Comparison of ENCODE assay signal across 24 cellular contexts in the genomic region with DNA sequence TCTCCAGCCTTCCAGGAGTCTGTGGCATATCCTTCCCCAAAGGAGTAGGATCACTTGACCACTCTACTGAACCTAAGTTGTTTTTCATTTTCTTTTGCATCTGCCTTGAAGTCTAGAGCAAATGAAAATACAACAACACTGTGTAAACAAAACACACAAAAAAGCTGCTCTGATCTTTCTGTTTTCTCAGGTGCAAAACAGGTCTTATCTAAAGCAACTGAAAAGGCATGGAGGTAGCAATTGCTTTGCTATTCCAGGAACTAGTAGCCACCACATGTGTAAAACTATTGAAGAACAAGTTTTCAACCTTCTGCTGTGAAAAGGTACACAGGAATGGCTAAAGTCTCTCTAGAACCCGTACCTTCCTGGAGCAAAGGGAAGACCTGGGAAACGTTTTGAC.
A peak's percentile ranks its signal among the peaks of the same experiment; 100 is the strongest.
DNase-seq lines count a peak whose midpoint lies in the region; ATAC-seq and TF ChIP-seq lines count a peak whose summit lies in the region.
"Had no signal": no experiment of that assay in that cellular context is flagged by ENCODE, and none has a peak within 500 bp of the region (broad histone marks: within the 10 kb centered on the region; RNA-seq: fewer than 3 reads in every experiment).

No MANE protein-coding gene starts in this region.

- H2AFZ ChIP-seq in PC-3 (ENCODE audit: low read length) = no peak overlapping the region

- H3K9me2 ChIP-seq in PC-3 (replicated peaks; ENCODE audit: low read length) = no peaks in the 10 kb centered on the region

- H3K9me3 ChIP-seq in PC-3 (ENCODE audit: low read length) = no peaks in the 10 kb centered on the region
- H3K9me3 ChIP-seq in endodermal cell (ENCODE audit: control insufficient read depth, low read length) = peaks cover 4% of the 10 kb centered on the region

- H3K4me3 ChIP-seq in PC-3 (ENCODE audit: low read length) (no peak overlapping the region), endodermal cell (ENCODE audit: low read length) (no peak overlapping the region)

- DNase-seq in HT-29 (ENCODE audit: low spot score) (peak; percentile 37), PC-3 (no peak), endodermal cell (peak; percentile 30), glomerular visceral epithelial cell (ENCODE audit: extremely low spot score) (no peak), hepatic stellate cell (ENCODE audit: low spot score) (no peak)
- DNase-seq in activated naive CD4-positive, alpha-beta T cell treated with anti-CD3 and anti-CD28 coated beads, Interleukin-2, amount 50 U/mL, for 16 hours = no peak
- DNase-seq: C1 segment of cervical spinal cord; CD4-positive, alpha-beta memory T cell; DMS 273 treated with DMSO at 0.1 percent for 48 hours; HFFc6; NCI-H1048; NCI-H1417; NCI-H1694; NCI-H2029 treated with DMSO at 0.1 percent for 48 hours; NCI-H446 treated with DMSO at 0.1 percent for 48 hours; NCI-H526; SHP77; T-helper 1 cell had no signal

- WGBS in endodermal cell (ENCODE audit: insufficient coverage in 1 of 2, insufficient read length in 1 of 2), 2 experiments = 60 to 63% methylated on average over 2 of the region's 2 CpGs

- H3K36me3 ChIP-seq in PC-3 (ENCODE audit: low read depth, low read length) (no peaks in the 10 kb centered on the region), endodermal cell (ENCODE audit: control insufficient read depth, insufficient read depth, low read length) (no peaks in the 10 kb centered on the region)

- peak overlapping the region; percentile 74; the same call in 1 of the 2 replicates for H3K27ac ChIP-seq in PC-3 (ENCODE audit: low read length)
- no peak overlapping the region for H3K27ac ChIP-seq in endodermal cell (ENCODE audit: low read depth, low read length)
- H3K27ac ChIP-seq: KMS-11, RWPE1 had no signal

- peak overlapping the region; percentile 11 for H3K27ac Mint-ChIP-seq in endodermal cell
- H3K27ac Mint-ChIP-seq: HFFc6, IgD-negative memory B cell had no signal

- intact Hi-C loops in PC-3 (cut with micrococcal nuclease) = no loop called here

- no peak for ATAC-seq in PC-3
- no peak for ATAC-seq in GM21526 (IDR thresholded peaks at IDR 0.05; ENCODE audit: low FRiP score, unreplicated experiment)
- ATAC-seq: Panc1 had no signal

- BruUV-seq in PC-3 (replicated peaks; lab: Mats Ljungman, UMichigan) = no TSS peak

- no peaks in the 10 kb centered on the region for H3K27me3 Mint-ChIP-seq in endodermal cell (ENCODE audit: insufficient read depth)
- H3K27me3 Mint-ChIP-seq: CD4-positive, alpha-beta memory T cell; IgD-negative memory B cell had no signal

- H4K20me1 ChIP-seq in PC-3 (ENCODE audit: low read length) = no peaks in the 10 kb centered on the region

- no peaks in the 10 kb centered on the region for H3F3A ChIP-seq in PC-3 (ENCODE audit: low read length, unreplicated experiment)

- TF ChIP-seq CTCF in PC-3 (conservative IDR thresholded peaks at IDR 0.05; ENCODE audit: low read depth, low read length) (no peak), endodermal cell (conservative IDR thresholded peaks at IDR 0.05) (no peak)

- H3K9me3 Mint-ChIP-seq in endodermal cell = peaks cover 9% of the 10 kb centered on the region

- peak overlapping the region; percentile 52 for H3K4me2 ChIP-seq in PC-3 (ENCODE audit: low read length)
- H3K4me2 ChIP-seq: KMS-11 had no signal

- POLR2A ChIA-PET in PC-3 (lab: Charles Lee; ENCODE audit: unreplicated experiment) = no interaction called here

- CTCF ChIA-PET in PC-3 (lab: Charles Lee) = no interaction called here

- H3K36me3 Mint-ChIP-seq in endodermal cell (ENCODE audit: low read depth) = peaks cover 4% of the 10 kb centered on the region

- H3K4me1 Mint-ChIP-seq in endodermal cell = peaks cover 32% of the 10 kb centered on the region

- H3K9ac ChIP-seq in PC-3 (ENCODE audit: low read length) = peak overlapping the region; percentile 48; the same call in 1 of the 2 replicates
- H3K9ac ChIP-seq in endodermal cell (ENCODE audit: extremely low read depth, low read length, poor library complexity, severe bottlenecking) = no peak overlapping the region
- H3K9ac ChIP-seq: KMS-11 had no signal

- no peaks in the 10 kb centered on the region for H3K79me2 ChIP-seq in PC-3 (ENCODE audit: low read length)

- H3K27me3 ChIP-seq in PC-3 (ENCODE audit: low read length) (no peaks in the 10 kb centered on the region), endodermal cell (ENCODE audit: control insufficient read depth, insufficient read depth, low read length, poor library complexity, severe bottlenecking) (no peaks in the 10 kb centered on the region)

- no peak overlapping the region for H3K4me3 Mint-ChIP-seq in endodermal cell
- H3K4me3 Mint-ChIP-seq: H9, HFFc6, IgD-negative memory B cell had no signal

- H3K4me1 ChIP-seq in PC-3 (ENCODE audit: insufficient read depth, low read length) (peaks cover 28% of the 10 kb centered on the region), endodermal cell (ENCODE audit: control insufficient read depth, insufficient read depth, low read length) (peaks cover 9% of the 10 kb centered on the region)

Comparison
In these comparisons a context has a peak if more than half of its experiments do, and no peak if none do; other contexts are left out.
1. DNase-seq: peak in HT-29 (single experiment) and endodermal cell (single experiment); none in PC-3 (single experiment), glomerular visceral epithelial cell (single experiment), hepatic stellate cell (single experiment) and activated naive CD4-positive, alpha-beta T cell treated with anti-CD3 and anti-CD28 coated beads, Interleukin-2, amount 50 U/mL, for 16 hours (single experiment).